ENCODE assay signal across 9 cellular contexts in the genomic region with DNA sequence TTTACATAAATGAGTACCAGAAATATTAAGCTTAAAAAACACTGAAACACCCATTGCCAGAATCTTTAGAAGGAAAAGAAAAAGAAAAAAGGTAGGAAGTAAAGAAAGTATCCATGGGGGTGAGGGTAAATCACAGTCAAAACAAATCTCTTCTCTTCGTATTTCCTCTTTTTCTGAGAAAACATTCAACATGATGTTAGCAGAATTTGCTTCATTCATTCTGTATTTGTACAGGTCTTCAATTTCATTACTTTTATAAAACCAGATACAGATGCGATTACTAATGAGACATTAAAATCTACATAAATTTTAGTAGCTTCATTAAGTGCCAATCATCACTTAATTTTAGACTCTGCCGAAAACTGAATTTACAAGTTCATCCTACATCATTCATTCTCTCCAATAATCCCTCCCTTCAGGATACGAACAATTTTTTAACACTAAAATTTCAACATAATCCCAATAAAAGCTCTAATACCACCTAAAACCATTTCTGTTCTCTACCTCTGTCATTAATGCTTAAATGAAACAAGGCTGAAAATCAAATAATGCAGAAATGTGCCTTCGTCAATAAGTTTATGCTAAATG. TPM values are rescaled to one million over a fixed set of nuclear protein-coding genes. Genes with fewer than 3 reads are reported as not detected.
DNase-seq lines count a peak whose midpoint lies in the region; ATAC-seq and TF ChIP-seq lines count a peak whose summit lies in the region.
"Had no signal": no experiment of that assay in that cellular context is flagged by ENCODE, and none has a peak within 500 bp of the region (broad histone marks: within the 10 kb centered on the region; RNA-seq: fewer than 3 reads in every experiment).

No MANE protein-coding gene starts in this region.

- H3K27me3 ChIP-seq in OCI-LY3 (ENCODE audit: low read depth, low read length): no peaks in the 10 kb centered on the region

- H3K4me3 ChIP-seq in OCI-LY3 (ENCODE audit: low read length) (peak overlapping the region; percentile 99), epithelial cell of esophagus (ENCODE audit: low read length) (peak overlapping the region; percentile 9)

- H3K4me2 ChIP-seq in OCI-LY3 (ENCODE audit: low read length): peak overlapping the region; percentile 75

- H3K4me3 Mint-ChIP-seq in activated CD4-positive, alpha-beta T cell treated with anti-CD3 and anti-CD28 coated beads for 36 hours: peak overlapping the region; percentile 49
- H3K4me3 Mint-ChIP-seq in stimulated activated memory B cell treated with anti-CD40 and anti-IgM and Interleukin-4, amounts not matched to agents 10 μg/mL and 1 μg/mL and 100 μg/mL, for 72 hours: peak overlapping the region; percentile 84

- peak overlapping the region; percentile 63 for H3K27ac Mint-ChIP-seq in activated CD4-positive, alpha-beta T cell treated with anti-CD3 and anti-CD28 coated beads for 36 hours
- H3K27ac Mint-ChIP-seq in stimulated activated memory B cell treated with anti-CD40 and anti-IgM and Interleukin-4, amounts not matched to agents 10 μg/mL and 1 μg/mL and 100 μg/mL, for 72 hours: peak overlapping the region; percentile 56

- H3K27me3 Mint-ChIP-seq in activated CD4-positive, alpha-beta T cell treated with anti-CD3 and anti-CD28 coated beads for 36 hours: no peaks in the 10 kb centered on the region
- no peaks in the 10 kb centered on the region for H3K27me3 Mint-ChIP-seq in stimulated activated memory B cell treated with anti-CD40 and anti-IgM and Interleukin-4, amounts not matched to agents 10 μg/mL and 1 μg/mL and 100 μg/mL, for 72 hours

- H3K9ac ChIP-seq in OCI-LY3 (ENCODE audit: low read length): peak overlapping the region; percentile 86

- H3K4me1 ChIP-seq in OCI-LY3 (ENCODE audit: low read length): peaks cover 36% of the 10 kb centered on the region

- peaks cover 28% of the 10 kb centered on the region for H3K36me3 ChIP-seq in OCI-LY3 (replicated peaks; ENCODE audit: low read depth, low read length)

- H3K9me3 ChIP-seq in OCI-LY3 (ENCODE audit: insufficient read depth, low read length): no peaks in the 10 kb centered on the region

- H3K9me3 Mint-ChIP-seq in activated CD4-positive, alpha-beta T cell treated with anti-CD3 and anti-CD28 coated beads for 36 hours (ENCODE audit: low read depth): no peaks in the 10 kb centered on the region
- no peaks in the 10 kb centered on the region for H3K9me3 Mint-ChIP-seq in stimulated activated memory B cell treated with anti-CD40 and anti-IgM and Interleukin-4, amounts not matched to agents 10 μg/mL and 1 μg/mL and 100 μg/mL, for 72 hours

- peak overlapping the region; percentile 98 for H3K27ac ChIP-seq in OCI-LY3 (ENCODE audit: low read length)

- peaks cover 35% of the 10 kb centered on the region for H4K20me1 ChIP-seq in OCI-LY3 (ENCODE audit: insufficient read depth, low read length)

- peak; percentile 4 for ATAC-seq in activated CD4-positive, alpha-beta T cell treated with anti-CD3 and anti-CD28 coated beads for 36 hours
- no peak for ATAC-seq in stimulated activated memory B cell treated with anti-CD40 and anti-IgM and Interleukin-4, amounts not matched to agents 10 μg/mL and 1 μg/mL and 100 μg/mL, for 72 hours

- intact Hi-C loops in activated CD4-positive, alpha-beta T cell treated with anti-CD3 and anti-CD28 coated beads for 36 hours (cut with DNase I, micrococcal nuclease): no loop called here

- no peak overlapping the region for H2AFZ ChIP-seq in OCI-LY3 (ENCODE audit: low read depth, low read length)

- TF ChIP-seq CTCF in OCI-LY3 (IDR thresholded peaks at IDR 0.05; ENCODE audit: low read depth, low read length) (no peak), epithelial cell of esophagus (IDR thresholded peaks at IDR 0.05; ENCODE audit: insufficient read depth, low read depth, low read length, missing control alignments) (no peak)

- H3K4me1 Mint-ChIP-seq in activated CD4-positive, alpha-beta T cell treated with anti-CD3 and anti-CD28 coated beads for 36 hours: peaks cover 70% of the 10 kb centered on the region
- peaks cover 70% of the 10 kb centered on the region for H3K4me1 Mint-ChIP-seq in stimulated activated memory B cell treated with anti-CD40 and anti-IgM and Interleukin-4, amounts not matched to agents 10 μg/mL and 1 μg/mL and 100 μg/mL, for 72 hours

- POLR2A ChIA-PET in activated CD4-positive, alpha-beta T cell treated with anti-CD3 and anti-CD28 coated beads for 36 hours (lab: Charles Lee): no interaction called here

- H3K36me3 Mint-ChIP-seq in activated CD4-positive, alpha-beta T cell treated with anti-CD3 and anti-CD28 coated beads for 36 hours (ENCODE audit: low read depth): peaks cover 33% of the 10 kb centered on the region
- H3K36me3 Mint-ChIP-seq in stimulated activated memory B cell treated with anti-CD40 and anti-IgM and Interleukin-4, amounts not matched to agents 10 μg/mL and 1 μg/mL and 100 μg/mL, for 72 hours: peaks cover 10% of the 10 kb centered on the region

- CTCF ChIA-PET in activated CD4-positive, alpha-beta T cell treated with anti-CD3 and anti-CD28 coated beads for 36 hours (lab: Charles Lee): interaction anchor here (0.7 to 1.3 kb wide), 6 partner anchors 8 to 850 kb away, joined by 3 to 5 read pairs (median 3); no protein-coding TSS in a partner anchor

- peaks cover 100% of the 10 kb centered on the region for H3K79me2 ChIP-seq in OCI-LY3 (ENCODE audit: low read length)

- DNase-seq in activated CD4-positive, alpha-beta T cell treated with anti-CD3 and anti-CD28 coated beads for 36 hours: no peak
- no peak for DNase-seq in activated CD4-positive, alpha-beta T cell treated with anti-CD3 and anti-CD28 coated beads, Interleukin-2, amount 50 U/mL, for 48 hours
- DNase-seq in epithelial cell of esophagus (ENCODE audit: low read depth) (no peak), inferior parietal cortex (ENCODE audit: extremely low spot score) (no peak), HUDEP-2 (lab: John Stamatoyannopoulos, UW; ENCODE audit: unreplicated experiment in 76 of 76) (no peak), iPS-NIHi11 (ENCODE audit: low spot score) (no peak)
- DNase-seq: KBM-7 had no signal

RNA-seq across cellular contexts. Expression of a gene that starts 7.0 kb away (rescaled TPM):
- total RNA-seq in activated CD4-positive, alpha-beta T cell treated with anti-CD3 and anti-CD28 coated beads for 36 hours: 10 to 100 TPM; 47.1 to 53.9 TPM
